In genomic region chr2:68885811-68886075, GRCh38 we compare ENCODE assay signal across 11 cellular contexts. TPM values are rescaled to one million over a fixed set of nuclear protein-coding genes. Genes with fewer than 3 reads are reported as not detected.
"Had no signal": no experiment of that assay in that cellular context is flagged by ENCODE, and none has a peak within 500 bp of the region (broad histone marks: within the 10 kb centered on the region; RNA-seq: fewer than 3 reads in every experiment).

No MANE protein-coding gene starts in this region.

- H3K9me3 ChIP-seq: HAP-1 had no signal

- H3K4me3 ChIP-seq: GM23248, HAP-1 had no signal

- H3K27me3 Mint-ChIP-seq: IgD-negative memory B cell had no signal

- H3K4me1 Mint-ChIP-seq: IgD-negative memory B cell had no signal

- H2AFZ ChIP-seq: GM23248 had no signal

- H3K4me3 Mint-ChIP-seq: HFFc6, IgD-negative memory B cell had no signal

- H3K9me3 Mint-ChIP-seq: HFFc6 had no signal

- H3K27ac ChIP-seq: GM23248, HL-60 had no signal

- H3K9ac ChIP-seq: GM23248 had no signal

- ATAC-seq: HCT116, HepG2 had no signal

- H3K4me1 ChIP-seq: HAP-1 had no signal

- DNase-seq: GM23248, GOT3, H7, HFFc6 had no signal

- H3K36me3 ChIP-seq: HAP-1 had no signal

- H3K27ac Mint-ChIP-seq: HFFc6, IgD-negative memory B cell had no signal

RNA-seq across cellular contexts. Expression of gene BMP10, which starts 14.5 kb away (rescaled TPM):
- total RNA-seq: GM23248, H4, H7, HepG2, HFFc6, HT1080 had no signal
